1 cellular context compared by ENCODE assay signal in genomic region chr16:57814896-57815295, GRCh38.
TF ChIP-seq lines count a peak whose summit lies in the region.

No MANE protein-coding gene starts in this region.

TF ChIP-seq in HepG2, 621 proteins besides CTCF, POLR2A, EP300 and RAD21:
- no peak for TF ChIP-seq ZBTB42 (CRISPR knock-in tag; IDR thresholded peaks at IDR 0.05)
- 0 out of 2 replicates have a peak, but pooled peaks have one; percentile 9 for TF ChIP-seq KDM2A (CRISPR knock-in tag; IDR thresholded peaks at IDR 0.05; ENCODE audit: borderline replicate concordance, low read depth)
TF ChIP-seq in HepG2: peak in this region for 1.
